In the genomic region with DNA sequence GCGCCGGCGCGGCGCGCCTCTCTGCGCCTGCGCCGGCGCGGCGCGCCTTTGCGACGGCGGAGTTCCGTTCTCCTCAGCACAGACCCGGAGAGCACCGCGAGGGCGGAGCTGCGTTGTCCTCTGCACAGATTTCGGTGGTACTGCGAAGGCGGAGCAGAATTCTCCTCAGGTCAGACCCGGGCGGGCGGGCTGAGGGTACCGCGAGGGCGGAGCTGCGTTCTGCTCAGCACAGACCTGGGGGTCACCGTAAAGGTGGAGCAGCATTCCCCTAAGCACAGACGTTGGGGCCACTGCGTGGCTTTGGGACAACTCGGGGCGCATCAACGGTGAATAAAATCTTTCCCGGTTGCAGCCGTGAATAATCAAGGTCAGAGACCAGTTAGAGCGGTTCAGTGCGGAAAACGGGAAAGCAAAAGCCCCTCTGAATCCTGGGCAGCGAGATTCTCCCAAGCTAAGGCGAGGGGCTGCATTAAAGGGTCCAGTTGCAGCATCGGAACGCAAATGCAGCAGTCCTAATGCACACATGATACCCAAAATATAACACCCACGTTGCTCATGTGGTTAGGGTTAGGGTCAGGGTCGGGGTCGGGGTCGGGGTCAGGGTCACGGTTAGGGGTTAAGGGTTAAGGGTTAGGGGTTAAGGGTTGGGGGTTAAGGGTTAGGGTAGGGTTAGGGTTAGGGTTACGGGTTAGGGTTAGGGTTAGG, we compare ENCODE assay signal across 8 cellular contexts.
DNase-seq lines count a peak whose midpoint lies in the region; ATAC-seq, FAIRE-seq and TF ChIP-seq lines count a peak whose summit lies in the region.
"Not testable (repeated sequence)": the region's sequence is repeated elsewhere in the genome, so short reads cannot be mapped to it uniquely, and the experiment has no call there.

No MANE protein-coding gene starts in this region.

- SMC1A ChIA-PET in GM12878 (lab: Charles Lee; ENCODE audit: uncharacterized antibody, unreplicated experiment): not testable (repeated sequence)

- intact Hi-C loops in activated CD4-positive, alpha-beta memory T cell treated with anti-CD3 and anti-CD28 coated beads for 36 hours (cut with micrococcal nuclease); GM12878 (cut with micrococcal nuclease; ENCODE audit: unreplicated experiment): not testable (repeated sequence)

- H4K20me1 ChIP-seq in GM23338 (replicated peaks; ENCODE audit: insufficient read depth); GM12878 (ENCODE audit: control insufficient read depth, insufficient read depth): not testable (repeated sequence)

- TF ChIP-seq RAD21 in GM12878 (IDR thresholded peaks at IDR 0.05; ENCODE audit: insufficient read depth, low read depth, low read length): not testable (repeated sequence)

- H3K36me3 ChIP-seq in GM23338 (ENCODE audit: insufficient read depth); GM12878 (ENCODE audit: control insufficient read depth in 2 of 2, insufficient read depth in 2 of 2, low read length in 1 of 2): not testable (repeated sequence)

- H3K4me3 ChIP-seq in GM23338, GM12878: not testable (repeated sequence)
- peak overlapping the region; percentile 72 for H3K4me3 ChIP-seq in fibroblast of villous mesenchyme (ENCODE audit: low read depth, low read length)

- not testable (repeated sequence) for H3K4me3 Mint-ChIP-seq in GM23338; activated CD4-positive, alpha-beta memory T cell treated with anti-CD3 and anti-CD28 coated beads for 36 hours

- not testable (repeated sequence) for H3K9ac ChIP-seq in GM12878 (ENCODE audit: control insufficient read depth, insufficient read depth, low read length)

- not testable (repeated sequence) for TF ChIP-seq POLR2A in GM12878 (IDR thresholded peaks at IDR 0.05; ENCODE audit: low read depth, low read length)

- not testable (repeated sequence) for TF ChIP-seq CTCF in GM23338 (conservative IDR thresholded peaks at IDR 0.05; ENCODE audit: low read depth in 2 of 2); GM12878 (IDR thresholded peaks at IDR 0.05 in 2 of 3, conservative IDR thresholded peaks at IDR 0.05 in 1 of 3; ENCODE audit: control insufficient read depth in 2 of 3, extremely low read depth in 1 of 3, insufficient read depth in 1 of 3, low read depth in 3 of 3, low read length in 3 of 3); fibroblast of villous mesenchyme (IDR thresholded peaks at IDR 0.05; ENCODE audit: insufficient read depth, low read depth, low read length)

- H3K4me2 ChIP-seq in GM23338; GM12878 (ENCODE audit: control insufficient read depth, insufficient read depth): not testable (repeated sequence)

- not testable (repeated sequence) for H3F3A ChIP-seq in GM23338 (replicated peaks; ENCODE audit: low read depth)

- not testable (repeated sequence) for FAIRE-seq in GM12878 (lab: Jason Lieb, UNC)

- H3K9me2 ChIP-seq in GM23338 (ENCODE audit: insufficient read depth): not testable (repeated sequence)

- not testable (repeated sequence) for H3K27ac ChIP-seq in GM23338 (ENCODE audit: low read depth); GM12878 (ENCODE audit: control insufficient read depth, insufficient read depth)

- H3K36me3 Mint-ChIP-seq in GM23338 (ENCODE audit: low read depth); activated CD4-positive, alpha-beta memory T cell treated with anti-CD3 and anti-CD28 coated beads for 36 hours: not testable (repeated sequence)

- not testable (repeated sequence) for H3K4me1 Mint-ChIP-seq in GM23338; activated CD4-positive, alpha-beta memory T cell treated with anti-CD3 and anti-CD28 coated beads for 36 hours (ENCODE audit: low read depth)

- not testable (repeated sequence) for ATAC-seq in GM23338, GM12878

- WGBS in GM12878 (ENCODE audit: insufficient coverage, insufficient replicate concordance, low lambda C conversion rate, missing lambda C conversion rate): 94% methylated on average over 45 of the region's 53 CpGs

- not testable (repeated sequence) for H3K27me3 Mint-ChIP-seq in GM23338 (ENCODE audit: insufficient read depth, low read depth, poor library complexity); activated CD4-positive, alpha-beta memory T cell treated with anti-CD3 and anti-CD28 coated beads for 36 hours

- DNase-seq in AG20443 (ENCODE audit: low spot score) (peak; percentile 11), GM23338 (ENCODE audit: low spot score) (peak; percentile 27), RPMI7951 (ENCODE audit: low read depth) (peak; percentile 3), fibroblast of villous mesenchyme (ENCODE audit: low read depth) (peak; percentile 23), medulla oblongata (ENCODE audit: extremely low spot score) (peak; percentile 1)
- peak; percentile 15 for DNase-seq in activated CD4-positive, alpha-beta memory T cell treated with anti-CD3 and anti-CD28 coated beads for 36 hours
- DNase-seq in GM12878 (ENCODE audit: low read depth, low spot score): not testable (repeated sequence)
- DNase-seq in stimulated activated CD4-positive, alpha-beta T cell treated with anti-CD3 and anti-CD28 coated beads, Interleukin-15, amount 100 ng/mL, for 24 hours: peak; percentile 41

- in situ Hi-C loops in GM12878 (cut with MboI): not testable (repeated sequence)

- not testable (repeated sequence) for TF ChIP-seq EP300 in GM12878 (IDR thresholded peaks at IDR 0.05; ENCODE audit: borderline replicate concordance in 1 of 2, control insufficient read depth in 1 of 2, low read depth in 2 of 2, low read length in 2 of 2)

- H3K9me3 Mint-ChIP-seq in GM23338; activated CD4-positive, alpha-beta memory T cell treated with anti-CD3 and anti-CD28 coated beads for 36 hours: not testable (repeated sequence)

- not testable (repeated sequence) for H2AFZ ChIP-seq in GM23338; GM12878 (ENCODE audit: control insufficient read depth, low read depth, low read length)

- RAD21 ChIA-PET in GM12878 (lab: Charles Lee; ENCODE audit: unreplicated experiment): not testable (repeated sequence)

- not testable (repeated sequence) for H3K4me1 ChIP-seq in GM23338 (ENCODE audit: insufficient read depth); GM12878 (ENCODE audit: control insufficient read depth, insufficient read depth, low read length)

- not testable (repeated sequence) for H3K27me3 ChIP-seq in GM23338 (ENCODE audit: insufficient read depth); GM12878 (replicated peaks in 1 of 2; ENCODE audit: control insufficient read depth in 2 of 2, insufficient read depth in 2 of 2, low read length in 1 of 2)

- BruUV-seq in GM12878 (replicated peaks; lab: Mats Ljungman, UMichigan): not testable (repeated sequence)

- CTCF ChIA-PET in activated CD4-positive, alpha-beta memory T cell treated with anti-CD3 and anti-CD28 coated beads for 36 hours (lab: Charles Lee); GM12878 (lab: Yijun Ruan, JAX): not testable (repeated sequence)

- not testable (repeated sequence) for H3K79me2 ChIP-seq in GM23338 (replicated peaks; ENCODE audit: insufficient read depth); GM12878 (ENCODE audit: control insufficient read depth, insufficient read depth, low read length)

- not testable (repeated sequence) for H3K9me3 ChIP-seq in GM12878 (replicated peaks; ENCODE audit: control insufficient read depth, insufficient read depth, low read length)

- POLR2A ChIA-PET in activated CD4-positive, alpha-beta memory T cell treated with anti-CD3 and anti-CD28 coated beads for 36 hours (lab: Charles Lee); GM12878 (lab: Charles Lee): not testable (repeated sequence)

- not testable (repeated sequence) for H3K27ac Mint-ChIP-seq in GM23338; activated CD4-positive, alpha-beta memory T cell treated with anti-CD3 and anti-CD28 coated beads for 36 hours

TF ChIP-seq in GM12878, 131 proteins besides CTCF, POLR2A, EP300 and RAD21:
- TF ChIP-seq NR2C1 (IDR thresholded peaks at IDR 0.05) (peak; percentile 91), NR2F1 (conservative IDR thresholded peaks at IDR 0.05) (peak; percentile 89), NBN (IDR thresholded peaks at IDR 0.05) (peak; percentile 69; the same call in 1 of the 2 replicates)
